Comparison of ENCODE assay signal across 20 cellular contexts in genomic region chr9:5178126-5178805, GRCh38. TPM values are rescaled to one million over a fixed set of nuclear protein-coding genes. Genes with fewer than 3 reads are reported as not detected.
DNase-seq lines count a peak whose midpoint lies in the region; ATAC-seq and TF ChIP-seq lines count a peak whose summit lies in the region.
"Had no signal": no experiment of that assay in that cellular context is flagged by ENCODE, and none has a peak within 500 bp of the region (broad histone marks: within the 10 kb centered on the region; RNA-seq: fewer than 3 reads in every experiment).

No MANE protein-coding gene starts in this region.

- H3K9me3 ChIP-seq in T-helper 17 cell (ENCODE audit: control insufficient read depth, low read length, poor library complexity, severe bottlenecking), result no peaks in the 10 kb centered on the region
- H3K9me3 ChIP-seq: testis had no signal

- no peaks in the 10 kb centered on the region for H3K27me3 Mint-ChIP-seq in activated naive CD4-positive, alpha-beta T cell treated with anti-CD3 and anti-CD28 coated beads, Interleukin-2, amount 10 ng/mL, durations not matched to agents 7 days and 5 days
- H3K27me3 Mint-ChIP-seq in T-helper 17 cell, result no peaks in the 10 kb centered on the region
- no peaks in the 10 kb centered on the region for H3K27me3 Mint-ChIP-seq in stimulated activated naive CD8-positive, alpha-beta T cell treated with anti-CD3 and anti-CD28 coated beads, Interleukin-15, Interleukin-2, amounts not matched to agents 100 ng/mL and 50 ng/mL, for 24 hours
- H3K27me3 Mint-ChIP-seq: activated B cell treated with CpG ODN at 0.5 μM for 24 hours had no signal

- in situ Hi-C loops in astrocyte of the spinal cord (cut with HindIII; ENCODE audit: low sequenced_read_pairs), result no loop called here

- TF ChIP-seq CTCF in astrocyte of the spinal cord (IDR thresholded peaks at IDR 0.05; ENCODE audit: low read depth, low read length), result no peak

- H3K9me3 Mint-ChIP-seq in activated naive CD4-positive, alpha-beta T cell treated with anti-CD3 and anti-CD28 coated beads, Interleukin-2, amount 10 ng/mL, durations not matched to agents 7 days and 5 days, result peaks cover 18% of the 10 kb centered on the region
- H3K9me3 Mint-ChIP-seq in stimulated activated naive CD8-positive, alpha-beta T cell treated with anti-CD3 and anti-CD28 coated beads, Interleukin-15, Interleukin-2, amounts not matched to agents 100 ng/mL and 50 ng/mL, for 24 hours, result peaks cover 10% of the 10 kb centered on the region

- peak overlapping the region; percentile 7 for H3K27ac Mint-ChIP-seq in activated naive CD4-positive, alpha-beta T cell treated with anti-CD3 and anti-CD28 coated beads, Interleukin-2, amount 10 ng/mL, durations not matched to agents 7 days and 5 days
- H3K27ac Mint-ChIP-seq in T-helper 17 cell, result peak overlapping the region; percentile 1
- peak overlapping the region; percentile 1 for H3K27ac Mint-ChIP-seq in stimulated activated naive CD8-positive, alpha-beta T cell treated with anti-CD3 and anti-CD28 coated beads, Interleukin-15, Interleukin-2, amounts not matched to agents 100 ng/mL and 50 ng/mL, for 24 hours
- H3K27ac Mint-ChIP-seq: activated B cell treated with CpG ODN at 0.5 μM for 24 hours had no signal

- no peak overlapping the region for H3K4me3 Mint-ChIP-seq in activated naive CD4-positive, alpha-beta T cell treated with anti-CD3 and anti-CD28 coated beads, Interleukin-2, amount 10 ng/mL, durations not matched to agents 7 days and 5 days
- H3K4me3 Mint-ChIP-seq in T-helper 17 cell, result no peak overlapping the region
- peak overlapping the region; percentile 17 for H3K4me3 Mint-ChIP-seq in stimulated activated naive CD8-positive, alpha-beta T cell treated with anti-CD3 and anti-CD28 coated beads, Interleukin-15, Interleukin-2, amounts not matched to agents 100 ng/mL and 50 ng/mL, for 24 hours
- H3K4me3 Mint-ChIP-seq: activated B cell treated with CpG ODN at 0.5 μM for 24 hours had no signal

- DNase-seq in activated naive CD4-positive, alpha-beta T cell treated with anti-CD3 and anti-CD28 coated beads, Interleukin-2, amount 10 ng/mL, durations not matched to agents 7 days and 5 days, result peak; percentile 65
- no peak for DNase-seq in activated naive CD4-positive, alpha-beta T cell treated with Interleukin-2 at 50 U/mL for 16 hours
- DNase-seq in T-helper 17 cell (no peak), astrocyte of the spinal cord (ENCODE audit: low read depth, low spot score) (peak; percentile 9), NCI-H82 treated with DMSO at 0.1 percent for 48 hours (lab: John Stamatoyannopoulos, UW; ENCODE audit: unreplicated experiment) (no peak), NCI-H1105 (lab: John Stamatoyannopoulos, UW) (no peak), NCI-H1417 (lab: John Stamatoyannopoulos, UW) (no peak)
- DNase-seq: activated B cell treated with CpG ODN at 0.5 μM for 24 hours; brain microvascular endothelial cell; GDM1; left ventricle myocardium inferior; NCI-H1436 treated with DMSO at 0.1 percent for 48 hours; NK-92 treated with Interleukin-12 subunit alpha and Interleukin-12 subunit beta, amount 100 ng/mL, for 24 hours; stimulated activated CD4-positive, alpha-beta T cell treated with anti-CD3 and anti-CD28 coated beads, Interleukin-4, amount 100 ng/mL, for 1 hour; testis had no signal

- peak; percentile 85 for ATAC-seq in T-helper 17 cell
- ATAC-seq: gastroesophageal sphincter had no signal

- H3K36me3 Mint-ChIP-seq in activated naive CD4-positive, alpha-beta T cell treated with anti-CD3 and anti-CD28 coated beads, Interleukin-2, amount 10 ng/mL, durations not matched to agents 7 days and 5 days, result peaks cover 6% of the 10 kb centered on the region
- H3K36me3 Mint-ChIP-seq in T-helper 17 cell (ENCODE audit: low read depth), result no peaks in the 10 kb centered on the region
- no peaks in the 10 kb centered on the region for H3K36me3 Mint-ChIP-seq in stimulated activated naive CD8-positive, alpha-beta T cell treated with anti-CD3 and anti-CD28 coated beads, Interleukin-15, Interleukin-2, amounts not matched to agents 100 ng/mL and 50 ng/mL, for 24 hours (ENCODE audit: low read depth)

- no peak overlapping the region for H3K4me3 ChIP-seq in astrocyte of the spinal cord (ENCODE audit: low read depth, low read length)
- H3K4me3 ChIP-seq: gastroesophageal sphincter, left ventricle myocardium inferior, testis had no signal

- H3K4me1 Mint-ChIP-seq in activated naive CD4-positive, alpha-beta T cell treated with anti-CD3 and anti-CD28 coated beads, Interleukin-2, amount 10 ng/mL, durations not matched to agents 7 days and 5 days, result peaks cover 22% of the 10 kb centered on the region
- peaks cover 6% of the 10 kb centered on the region for H3K4me1 Mint-ChIP-seq in T-helper 17 cell
- peaks cover 19% of the 10 kb centered on the region for H3K4me1 Mint-ChIP-seq in stimulated activated naive CD8-positive, alpha-beta T cell treated with anti-CD3 and anti-CD28 coated beads, Interleukin-15, Interleukin-2, amounts not matched to agents 100 ng/mL and 50 ng/mL, for 24 hours (ENCODE audit: low read depth)

- CTCF ChIA-PET in activated naive CD4-positive, alpha-beta T cell treated with anti-CD3 and anti-CD28 coated beads, Interleukin-2, amount 10 ng/mL, durations not matched to agents 7 days and 5 days (lab: Charles Lee), result interaction anchor here (0.7 to 2.2 kb wide), 4 partner anchors 8 to 426 kb away, joined by 3 to 8 read pairs (median 4); no protein-coding TSS in a partner anchor

RNA-seq across cellular contexts. Expression of gene INSL6, which starts 7.2 kb away (rescaled TPM):
- total RNA-seq in T-helper 17 cell, result not detected
- total RNA-seq: activated B cell treated with CpG ODN at 0.5 μM for 24 hours, dermis microvascular lymphatic vessel endothelial cell, gastroesophageal sphincter, left ventricle myocardium inferior, mucosa of gallbladder, osteocyte had no signal

RNA-seq across cellular contexts. Expression of gene INSL4, which starts 53.0 kb away (rescaled TPM):
- under 1 TPM in 1 of 2 donors, not detected in 1; 0.16 TPM for total RNA-seq in T-helper 17 cell
- total RNA-seq: activated B cell treated with CpG ODN at 0.5 μM for 24 hours, dermis microvascular lymphatic vessel endothelial cell, gastroesophageal sphincter, left ventricle myocardium inferior, mucosa of gallbladder, osteocyte had no signal

Comparison
In these comparisons a context has a peak if more than half of its experiments do, and no peak if none do; other contexts are left out.
1. DNase-seq: peak in activated naive CD4-positive, alpha-beta T cell treated with anti-CD3 and anti-CD28 coated beads, Interleukin-2, amount 10 ng/mL, durations not matched to agents 7 days and 5 days (single experiment) and astrocyte of the spinal cord (single experiment); none in activated naive CD4-positive, alpha-beta T cell treated with Interleukin-2 at 50 U/mL for 16 hours (single experiment), T-helper 17 cell (0 of 3), NCI-H82 treated with DMSO at 0.1 percent for 48 hours (single experiment), NCI-H1105 (single experiment) and NCI-H1417 (0 of 3).
2. Peak in every context shown above with its lines, with median percentiles within 50 percentile points of each other: H3K27ac Mint-ChIP-seq.